Comparison of ENCODE assay signal across 1 cellular context in genomic region chr19:11489378-11489777, GRCh38.
A peak's percentile ranks its signal among the peaks of the same experiment; 100 is the strongest.
TF ChIP-seq lines count a peak whose summit lies in the region.

No MANE protein-coding gene starts in this region.

TF ChIP-seq in HepG2, 621 proteins besides CTCF, POLR2A, EP300 and RAD21:
- TF ChIP-seq ZNF687 (CRISPR knock-in tag; IDR thresholded peaks at IDR 0.05) (0 out of 2 replicates have a peak, but pooled peaks have one; percentile 27), TCF7 (IDR thresholded peaks at IDR 0.05; ENCODE audit: low read depth) (no peak), ZNF770 (CRISPR knock-in tag; IDR thresholded peaks at IDR 0.05) (peak; percentile 91), ZNF460 (CRISPR knock-in tag; IDR thresholded peaks at IDR 0.05; ENCODE audit: borderline replicate concordance) (peak; percentile 65)
